2 cellular contexts compared by ENCODE assay signal in the genomic region with DNA sequence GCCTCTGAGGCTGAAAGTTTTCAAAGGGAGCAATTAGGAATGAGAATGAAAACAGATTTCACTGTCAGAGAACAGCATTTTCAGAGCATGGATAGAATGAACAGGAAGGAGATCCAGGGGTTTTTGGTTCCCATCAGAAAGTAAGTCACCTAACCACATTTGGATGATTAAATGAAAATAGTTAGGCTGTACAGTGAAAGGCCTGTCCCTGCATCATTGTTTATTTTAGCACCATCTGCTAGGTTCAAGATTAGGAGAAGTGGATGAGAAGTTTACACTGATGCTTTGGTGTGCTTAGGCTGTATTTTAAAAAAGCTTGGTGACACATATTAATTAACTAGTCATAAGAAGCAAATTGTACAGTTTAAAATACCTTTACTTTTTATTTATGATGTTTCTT.
TF ChIP-seq lines count a peak whose summit lies in the region.

No MANE protein-coding gene starts in this region.

TF ChIP-seq in GM23338, 12 proteins besides CTCF, POLR2A, EP300 and RAD21:
- no peak for TF ChIP-seq EZH2phosphoT487 (IDR thresholded peaks at IDR 0.05; ENCODE audit: unreplicated experiment)
- TF ChIP-seq ZNF331 (CRISPR knock-in tag; IDR thresholded peaks at IDR 0.05; ENCODE audit: low read depth), result no peak
- TF ChIP-seq STAT1 (IDR thresholded peaks at IDR 0.05; ENCODE audit: unreplicated experiment), result no peak
- TF ChIP-seq NANOG (IDR thresholded peaks at IDR 0.05; ENCODE audit: borderline replicate concordance), result no peak
- TF ChIP-seq, protein P1, sequence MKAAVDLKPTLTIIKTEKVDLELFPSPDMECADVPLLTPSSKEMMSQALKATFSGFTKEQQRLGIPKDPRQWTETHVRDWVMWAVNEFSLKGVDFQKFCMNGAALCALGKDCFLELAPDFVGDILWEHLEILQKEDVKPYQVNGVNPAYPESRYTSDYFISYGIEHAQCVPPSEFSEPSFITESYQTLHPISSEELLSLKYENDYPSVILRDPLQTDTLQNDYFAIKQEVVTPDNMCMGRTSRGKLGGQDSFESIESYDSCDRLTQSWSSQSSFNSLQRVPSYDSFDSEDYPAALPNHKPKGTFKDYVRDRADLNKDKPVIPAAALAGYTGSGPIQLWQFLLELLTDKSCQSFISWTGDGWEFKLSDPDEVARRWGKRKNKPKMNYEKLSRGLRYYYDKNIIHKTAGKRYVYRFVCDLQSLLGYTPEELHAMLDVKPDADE (IDR thresholded peaks at IDR 0.05), result no peak
- TF ChIP-seq, protein P2, sequence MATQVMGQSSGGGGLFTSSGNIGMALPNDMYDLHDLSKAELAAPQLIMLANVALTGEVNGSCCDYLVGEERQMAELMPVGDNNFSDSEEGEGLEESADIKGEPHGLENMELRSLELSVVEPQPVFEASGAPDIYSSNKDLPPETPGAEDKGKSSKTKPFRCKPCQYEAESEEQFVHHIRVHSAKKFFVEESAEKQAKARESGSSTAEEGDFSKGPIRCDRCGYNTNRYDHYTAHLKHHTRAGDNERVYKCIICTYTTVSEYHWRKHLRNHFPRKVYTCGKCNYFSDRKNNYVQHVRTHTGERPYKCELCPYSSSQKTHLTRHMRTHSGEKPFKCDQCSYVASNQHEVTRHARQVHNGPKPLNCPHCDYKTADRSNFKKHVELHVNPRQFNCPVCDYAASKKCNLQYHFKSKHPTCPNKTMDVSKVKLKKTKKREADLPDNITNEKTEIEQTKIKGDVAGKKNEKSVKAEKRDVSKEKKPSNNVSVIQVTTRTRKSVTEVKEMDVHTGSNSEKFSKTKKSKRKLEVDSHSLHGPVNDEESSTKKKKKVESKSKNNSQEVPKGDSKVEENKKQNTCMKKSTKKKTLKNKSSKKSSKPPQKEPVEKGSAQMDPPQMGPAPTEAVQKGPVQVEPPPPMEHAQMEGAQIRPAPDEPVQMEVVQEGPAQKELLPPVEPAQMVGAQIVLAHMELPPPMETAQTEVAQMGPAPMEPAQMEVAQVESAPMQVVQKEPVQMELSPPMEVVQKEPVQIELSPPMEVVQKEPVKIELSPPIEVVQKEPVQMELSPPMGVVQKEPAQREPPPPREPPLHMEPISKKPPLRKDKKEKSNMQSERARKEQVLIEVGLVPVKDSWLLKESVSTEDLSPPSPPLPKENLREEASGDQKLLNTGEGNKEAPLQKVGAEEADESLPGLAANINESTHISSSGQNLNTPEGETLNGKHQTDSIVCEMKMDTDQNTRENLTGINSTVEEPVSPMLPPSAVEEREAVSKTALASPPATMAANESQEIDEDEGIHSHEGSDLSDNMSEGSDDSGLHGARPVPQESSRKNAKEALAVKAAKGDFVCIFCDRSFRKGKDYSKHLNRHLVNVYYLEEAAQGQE (IDR thresholded peaks at IDR 0.05; ENCODE audit: unreplicated experiment), result no peak
- no peak for TF ChIP-seq EZH2 (IDR thresholded peaks at IDR 0.05; ENCODE audit: low read depth, unreplicated experiment)
- no peak for TF ChIP-seq JUNB (IDR thresholded peaks at IDR 0.05; ENCODE audit: unreplicated experiment)
TF ChIP-seq in GM23338: peak in this region for 0.

TF ChIP-seq in IMR-90, 13 proteins besides CTCF, POLR2A, EP300 and RAD21:
- TF ChIP-seq MAFK (IDR thresholded peaks at IDR 0.05; ENCODE audit: low read depth, low read length) (no peak), CHD1 (IDR thresholded peaks at IDR 0.05; ENCODE audit: low read depth, low read length) (no peak), SMC3 (IDR thresholded peaks at IDR 0.05; ENCODE audit: low read depth, low read length) (no peak), MAZ (IDR thresholded peaks at IDR 0.05; ENCODE audit: borderline replicate concordance, low read depth, low read length) (no peak), MXI1 (IDR thresholded peaks at IDR 0.05; ENCODE audit: borderline replicate concordance, low read depth, low read length) (no peak), CEBPB (IDR thresholded peaks at IDR 0.05; ENCODE audit: low read depth, low read length) (no peak), RCOR1 (IDR thresholded peaks at IDR 0.05; ENCODE audit: insufficient replicate concordance, low read length) (no peak), BHLHE40 (IDR thresholded peaks at IDR 0.05; ENCODE audit: low read depth, low read length) (no peak), FOS (IDR thresholded peaks at IDR 0.05; ENCODE audit: low read depth, low read length) (no peak), RFX5 (IDR thresholded peaks at IDR 0.05; ENCODE audit: low read depth, low read length) (no peak), NFE2L2 (IDR thresholded peaks at IDR 0.05; ENCODE audit: low read depth, low read length) (no peak)
- TF ChIP-seq, protein P3, sequence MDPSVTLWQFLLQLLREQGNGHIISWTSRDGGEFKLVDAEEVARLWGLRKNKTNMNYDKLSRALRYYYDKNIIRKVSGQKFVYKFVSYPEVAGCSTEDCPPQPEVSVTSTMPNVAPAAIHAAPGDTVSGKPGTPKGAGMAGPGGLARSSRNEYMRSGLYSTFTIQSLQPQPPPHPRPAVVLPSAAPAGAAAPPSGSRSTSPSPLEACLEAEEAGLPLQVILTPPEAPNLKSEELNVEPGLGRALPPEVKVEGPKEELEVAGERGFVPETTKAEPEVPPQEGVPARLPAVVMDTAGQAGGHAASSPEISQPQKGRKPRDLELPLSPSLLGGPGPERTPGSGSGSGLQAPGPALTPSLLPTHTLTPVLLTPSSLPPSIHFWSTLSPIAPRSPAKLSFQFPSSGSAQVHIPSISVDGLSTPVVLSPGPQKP (IDR thresholded peaks at IDR 0.05; ENCODE audit: borderline replicate concordance, low read depth, low read length), result no peak
- TF ChIP-seq, protein P4, sequence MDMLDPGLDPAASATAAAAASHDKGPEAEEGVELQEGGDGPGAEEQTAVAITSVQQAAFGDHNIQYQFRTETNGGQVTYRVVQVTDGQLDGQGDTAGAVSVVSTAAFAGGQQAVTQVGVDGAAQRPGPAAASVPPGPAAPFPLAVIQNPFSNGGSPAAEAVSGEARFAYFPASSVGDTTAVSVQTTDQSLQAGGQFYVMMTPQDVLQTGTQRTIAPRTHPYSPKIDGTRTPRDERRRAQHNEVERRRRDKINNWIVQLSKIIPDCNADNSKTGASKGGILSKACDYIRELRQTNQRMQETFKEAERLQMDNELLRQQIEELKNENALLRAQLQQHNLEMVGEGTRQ (IDR thresholded peaks at IDR 0.05; ENCODE audit: low read depth, low read length), result no peak
TF ChIP-seq in IMR-90: peak in this region for 0.
